1 cellular context compared by ENCODE assay signal in genomic region chr10:133225707-133226191, GRCh38.
TF ChIP-seq lines count a peak whose summit lies in the region.

No MANE protein-coding gene starts in this region.

TF ChIP-seq in GM12878, 131 proteins besides CTCF, POLR2A, EP300 and RAD21:
- TF ChIP-seq BHLHE40 (IDR thresholded peaks at IDR 0.05; ENCODE audit: borderline replicate concordance in 1 of 2, low read depth in 2 of 2, low read length in 1 of 2): peak in 1 of 2 experiments; percentile 25; a peak in 1 of 4 replicates
- TF ChIP-seq SREBF1 (IDR thresholded peaks at IDR 0.05; ENCODE audit: low read length): no peak
